Comparison of ENCODE assay signal across 1 cellular context in the genomic region with DNA sequence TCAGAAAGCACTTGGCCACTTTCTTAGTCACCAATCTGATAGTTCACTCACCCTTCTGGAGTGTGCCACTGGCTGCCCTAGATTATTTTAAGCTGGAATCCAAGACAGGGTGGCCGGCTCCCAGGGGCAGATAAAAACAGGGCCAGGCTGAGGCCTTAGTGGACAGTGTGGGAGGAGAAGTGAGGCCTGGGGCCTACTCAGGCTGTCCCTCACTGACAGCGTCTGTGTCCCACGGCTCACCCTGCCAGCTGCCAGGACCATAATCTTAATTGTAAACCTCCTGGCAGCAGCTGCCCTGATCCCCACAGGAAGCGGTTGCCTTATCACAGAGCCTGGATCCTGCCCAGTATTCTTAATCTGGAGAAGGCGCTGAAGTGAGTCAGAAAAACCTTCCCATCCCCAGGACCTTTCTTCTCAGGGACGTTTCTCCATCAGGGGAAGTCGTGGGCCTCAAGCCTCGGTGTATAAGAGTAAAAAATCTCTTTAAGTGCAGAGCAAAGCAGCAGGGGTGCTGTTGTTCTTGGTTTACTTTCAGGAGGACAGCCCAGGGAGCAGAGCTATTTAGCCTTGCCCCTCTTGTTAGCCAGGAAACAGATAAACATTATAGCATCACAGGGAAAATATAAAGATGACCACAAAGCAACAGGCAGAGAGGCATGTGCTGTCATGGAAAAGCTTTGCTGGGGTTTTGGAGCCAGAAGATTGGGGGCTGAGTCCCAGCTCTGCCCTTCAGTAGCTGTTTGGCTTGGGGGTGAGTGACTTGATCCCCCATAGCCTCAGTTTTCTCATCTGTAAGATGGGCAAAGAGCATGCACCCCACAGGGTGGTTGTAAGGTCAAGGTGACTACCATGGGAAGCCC.
TF ChIP-seq lines count a peak whose summit lies in the region.

No MANE protein-coding gene starts in this region.

TF ChIP-seq in H1, 55 proteins besides CTCF, POLR2A, EP300 and RAD21:
- TF ChIP-seq CBX5 (IDR thresholded peaks at IDR 0.05; ENCODE audit: low read depth, low read length), result no peak
- no peak for TF ChIP-seq TAF1 (IDR thresholded peaks at IDR 0.05; ENCODE audit: low read depth, low read length)
- peak; percentile 93; the same call in 1 of the 2 replicates for TF ChIP-seq KDM1A (IDR thresholded peaks at IDR 0.05; ENCODE audit: borderline replicate concordance, low read length)
